ENCODE assay signal across 19 cellular contexts in the genomic region with DNA sequence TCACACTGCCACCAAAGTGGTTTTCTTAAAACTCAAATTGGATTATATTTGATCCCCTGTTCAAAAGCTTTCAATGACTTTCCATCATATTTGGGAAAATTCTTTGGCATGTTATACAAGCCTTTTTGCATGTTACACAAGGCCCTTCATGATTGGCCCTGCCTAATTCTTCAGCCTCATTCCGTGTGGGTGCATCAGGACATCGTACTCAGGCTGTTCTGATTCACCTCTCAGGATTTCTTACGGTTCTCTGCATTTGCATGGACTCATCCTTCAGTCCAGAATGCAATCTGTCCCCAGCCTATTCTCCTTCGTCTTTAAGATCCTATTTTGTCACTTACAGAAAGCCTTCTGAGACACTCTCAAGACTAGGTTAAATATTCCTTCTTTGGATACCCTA.
"Had no signal": no experiment of that assay in that cellular context is flagged by ENCODE, and none has a peak within 500 bp of the region (broad histone marks: within the 10 kb centered on the region; RNA-seq: fewer than 3 reads in every experiment).

No MANE protein-coding gene starts in this region.

- H3K36me3 ChIP-seq: pancreas, stomach, vagina, WERI-Rb-1 had no signal

- H3K27ac ChIP-seq: stomach, vagina, WERI-Rb-1 had no signal

- H3K27me3 Mint-ChIP-seq: naive B cell, T-helper 17 cell had no signal

- H3K4me3 Mint-ChIP-seq: activated T-helper 1 cell treated with anti-CD3 and anti-CD28 coated beads, Interleukin-12 subunit alpha, Interleukin-12 subunit beta, Interleukin-2, Interleukin-4 antibody, amounts not matched to agents 30 ng/mL and 10 ng/mL and 1 ng/mL, durations not matched to agents 14 hours and 24 hours and 36 hours; naive B cell; stimulated activated effector memory CD8-positive, alpha-beta T cell treated with anti-CD3 and anti-CD28 coated beads, Interleukin-12 subunit alpha, Interleukin-12 subunit beta, amount 100 ng/mL, for 72 hours; T-helper 17 cell had no signal

- H3K4me1 Mint-ChIP-seq: naive B cell; stimulated activated effector memory CD8-positive, alpha-beta T cell treated with anti-CD3 and anti-CD28 coated beads, Interleukin-12 subunit alpha, Interleukin-12 subunit beta, amount 100 ng/mL, for 72 hours; T-helper 17 cell had no signal

- H3K4me1 ChIP-seq: vagina had no signal

- H3K9me3 ChIP-seq: mucosa of descending colon, pancreas, stomach, vagina had no signal

- H3K36me3 Mint-ChIP-seq: activated naive CD4-positive, alpha-beta T cell treated with anti-CD3 and anti-CD28 coated beads, Interleukin-2, amount 50 U/mL, for 72 hours; naive B cell; stimulated activated effector memory CD8-positive, alpha-beta T cell treated with anti-CD3 and anti-CD28 coated beads, Interleukin-12 subunit alpha, Interleukin-12 subunit beta, amount 100 ng/mL, for 72 hours had no signal

- H3K4me3 ChIP-seq: mucosa of descending colon, pancreas, stomach, vagina had no signal

- H3K27ac Mint-ChIP-seq: activated naive CD4-positive, alpha-beta T cell treated with anti-CD3 and anti-CD28 coated beads, Interleukin-2, amount 50 U/mL, for 72 hours; activated T-helper 1 cell treated with anti-CD3 and anti-CD28 coated beads, Interleukin-12 subunit alpha, Interleukin-12 subunit beta, Interleukin-2, Interleukin-4 antibody, amounts not matched to agents 30 ng/mL and 10 ng/mL and 1 ng/mL, durations not matched to agents 14 hours and 24 hours and 36 hours; naive B cell; stimulated activated effector memory CD8-positive, alpha-beta T cell treated with anti-CD3 and anti-CD28 coated beads, Interleukin-12 subunit alpha, Interleukin-12 subunit beta, amount 100 ng/mL, for 72 hours; T-helper 17 cell had no signal

- H3K27me3 ChIP-seq: pancreas, stomach, vagina had no signal

- ATAC-seq: activated naive CD4-positive, alpha-beta T cell treated with anti-CD3 and anti-CD28 coated beads, Interleukin-2, amount 50 U/mL, for 72 hours; mucosa of descending colon; sciatic nerve; stimulated activated effector memory CD8-positive, alpha-beta T cell treated with anti-CD3 and anti-CD28 coated beads, Interleukin-12 subunit alpha, Interleukin-12 subunit beta, amount 100 ng/mL, for 72 hours; T-helper 17 cell had no signal

- DNase-seq: activated CD4-positive, alpha-beta T cell treated with anti-CD3 and anti-CD28 coated beads for 1 hour; activated CD4-positive, alpha-beta T cell treated with anti-CD3 and anti-CD28 coated beads, Interleukin-2, amount 50 U/mL, for 4 hours; activated gamma-delta T cell treated with Interleukin-2 at 50 U/mL for 16 hours; activated T-cell treated with anti-CD3 and anti-CD28 coated beads for 4 hours; caudate nucleus; left cardiac atrium; mesenchymal stem cell; mucosa of descending colon; naive B cell; stimulated activated CD4-positive, alpha-beta T cell treated with anti-CD3 and anti-CD28 coated beads, Interleukin-4, amount 100 ng/mL, for 24 hours; stomach; T-helper 17 cell; WERI-Rb-1 had no signal
